In genomic region chr12:48157016-48157888, GRCh38 we compare ENCODE assay signal across 8 cellular contexts. TPM values are rescaled to one million over a fixed set of nuclear protein-coding genes. Genes with fewer than 3 reads are reported as not detected.
DNase-seq lines count a peak whose midpoint lies in the region; ATAC-seq, FAIRE-seq and TF ChIP-seq lines count a peak whose summit lies in the region.

Gene ASB8, minus strand, starts transcription at chr12:48157515. Its CDS starts 4,019 bp downstream, at chr12:48153496.

- peak within 1 kb of the TSS; percentile 99 for H3K4me3 ChIP-seq in fibroblast of pulmonary artery (replicated peaks; ENCODE audit: low read depth, low read length)

- H2BK20ac ChIP-seq in H9 (ENCODE audit: low read depth, low read length, poor library complexity, severe bottlenecking) = no peak within 1 kb of the TSS

- FAIRE-seq in G401.6 (lab: Jason Lieb, UNC) = peak; percentile 97

- no peaks in the 10 kb centered on the region for H3K79me2 ChIP-seq in H9 (ENCODE audit: insufficient read depth, low read length)

- H3K4ac ChIP-seq in H9 (ENCODE audit: low read depth, low read length) = no peak within 1 kb of the TSS

- H4K91ac ChIP-seq in H9 (ENCODE audit: insufficient read length, low read depth, low read length) = no peak within 1 kb of the TSS

- no CpG with 5 or more reads among the region's 56 CpGs for WGBS in H9 (ENCODE audit: extremely low coverage, insufficient read length, low lambda C conversion rate)

- TF ChIP-seq CTCF in H9 (conservative IDR thresholded peaks at IDR 0.05) = peak; percentile 50
- TF ChIP-seq CTCF in fibroblast of pulmonary artery (IDR thresholded peaks at IDR 0.05; ENCODE audit: low read length, missing control alignments) = peak; percentile 47

- H3K9ac ChIP-seq in H9 (ENCODE audit: extremely low read depth, insufficient read length, low read length) = peak within 1 kb of the TSS; percentile 54

- no peaks in the 10 kb centered on the region for H3K9me3 Mint-ChIP-seq in H9
- H3K9me3 Mint-ChIP-seq in natural killer cell treated with Interleukin-12 subunit alpha and Interleukin-12 subunit beta and Interleukin-15 and Interleukin-18, amount 100 ng/mL, for 72 hours = no peaks in the 10 kb centered on the region

- H3K9me3 ChIP-seq in H9 (ENCODE audit: control insufficient read depth, low read depth, low read length) = no peaks in the 10 kb centered on the region

- H4K8ac ChIP-seq in H9 (replicated peaks; ENCODE audit: insufficient read length, low read depth, low read length) = no peak within 1 kb of the TSS

- peak; percentile 96 to 97 for ATAC-seq in natural killer cell treated with Interleukin-12 subunit alpha and Interleukin-12 subunit beta and Interleukin-15 and Interleukin-18, amount 100 ng/mL, for 72 hours
- ATAC-seq in stimulated activated naive CD8-positive, alpha-beta T cell treated with anti-CD3 and anti-CD28 coated beads, Interleukin-15, Interleukin-2, amounts not matched to agents 100 U/mL and 50 U/mL, for 24 hours = peak; percentile 94

- peak within 1 kb of the TSS; percentile 79 to 91 (median 87); a peak in 6 of 7 replicates for H3K27ac Mint-ChIP-seq in H9
- H3K27ac Mint-ChIP-seq in natural killer cell treated with Interleukin-12 subunit alpha and Interleukin-12 subunit beta and Interleukin-15 and Interleukin-18, amount 100 ng/mL, for 72 hours = peak within 1 kb of the TSS; percentile 86 to 97

- H3K23ac ChIP-seq in H9 (ENCODE audit: insufficient read length, low read depth, low read length) = no peak within 1 kb of the TSS

- H4K5ac ChIP-seq in H9 (ENCODE audit: insufficient read length, low read depth, low read length) = no peak within 1 kb of the TSS

- H3K56ac ChIP-seq in H9 (ENCODE audit: insufficient read length, low read depth, low read length) = no peak within 1 kb of the TSS

- H2BK15ac ChIP-seq in H9 (ENCODE audit: low read depth, low read length) = no peak within 1 kb of the TSS

- peaks cover 8% of the 10 kb centered on the region for H3K27me3 Mint-ChIP-seq in H9 (ENCODE audit: low read depth)
- peaks cover 0 to 4% of the 10 kb centered on the region in 2 donors for H3K27me3 Mint-ChIP-seq in natural killer cell treated with Interleukin-12 subunit alpha and Interleukin-12 subunit beta and Interleukin-15 and Interleukin-18, amount 100 ng/mL, for 72 hours

- peak within 1 kb of the TSS; percentile 84 for H3K4me2 ChIP-seq in H9 (ENCODE audit: insufficient read depth, insufficient read length, low read length)

- H3K4me3 Mint-ChIP-seq in H9 = peak within 1 kb of the TSS; percentile 93 to 94
- peak within 1 kb of the TSS; percentile 92 for H3K4me3 Mint-ChIP-seq in natural killer cell treated with Interleukin-12 subunit alpha and Interleukin-12 subunit beta and Interleukin-15 and Interleukin-18, amount 100 ng/mL, for 72 hours

- no peak within 1 kb of the TSS for H2BK5ac ChIP-seq in H9 (ENCODE audit: insufficient read length, low read length)

- H3K14ac ChIP-seq in H9 (ENCODE audit: insufficient read depth, low read length) = no peak within 1 kb of the TSS

- H3K23me2 ChIP-seq in H9 (ENCODE audit: insufficient read length, low read depth, low read length, poor library complexity, severe bottlenecking) = no peaks in the 10 kb centered on the region

- H2AFZ ChIP-seq in H9 (ENCODE audit: low read length) = peak within 1 kb of the TSS; percentile 66

- H2AK5ac ChIP-seq in H9 (ENCODE audit: insufficient read length, low read length) = no peak within 1 kb of the TSS

- no peaks in the 10 kb centered on the region for H4K20me1 ChIP-seq in H9 (ENCODE audit: control insufficient read depth, insufficient read depth, insufficient read length)

- no peak within 1 kb of the TSS for H2BK120ac ChIP-seq in H9 (ENCODE audit: low read depth, low read length, poor library complexity, severe bottlenecking)

- no peak within 1 kb of the TSS for H3K27ac ChIP-seq in H9 (ENCODE audit: insufficient read length, low read depth, low read length)

- DNase-seq in H9 = peak; percentile 100
- DNase-seq in M059J (ENCODE audit: low read depth) = peak; percentile 97
- DNase-seq in SHP77 (lab: John Stamatoyannopoulos, UW) = peak; percentile 97 to 98
- DNase-seq in activated effector memory CD4-positive, alpha-beta T cell treated with Interleukin-2 at 50 U/mL for 16 hours = peak; percentile 99
- DNase-seq in fibroblast of pulmonary artery (ENCODE audit: low read depth) = peak; percentile 99
- DNase-seq in natural killer cell treated with Interleukin-12 subunit alpha and Interleukin-12 subunit beta and Interleukin-15 and Interleukin-18, amount 100 ng/mL, for 72 hours (ENCODE audit: low spot score) = peak; percentile 99
- DNase-seq in stimulated activated naive CD8-positive, alpha-beta T cell treated with anti-CD3 and anti-CD28 coated beads, Interleukin-15, Interleukin-2, amounts not matched to agents 100 U/mL and 50 U/mL, for 24 hours = peak; percentile 99

- no peak within 1 kb of the TSS for H3K18ac ChIP-seq in H9 (ENCODE audit: insufficient read length, low read depth, low read length)

- H2BK12ac ChIP-seq in H9 (ENCODE audit: insufficient read length, low read depth, low read length) = no peak within 1 kb of the TSS

- peaks cover 10 to 15% of the 10 kb centered on the region in 2 experiments for H3K4me1 Mint-ChIP-seq in H9
- H3K4me1 Mint-ChIP-seq in natural killer cell treated with Interleukin-12 subunit alpha and Interleukin-12 subunit beta and Interleukin-15 and Interleukin-18, amount 100 ng/mL, for 72 hours (ENCODE audit: low read depth in 2 of 2) = peaks cover 20 to 34% of the 10 kb centered on the region in 2 donors

- no peaks in the 10 kb centered on the region for H3K36me3 Mint-ChIP-seq in H9 (ENCODE audit: insufficient read depth in 1 of 3, low read depth in 3 of 3)
- H3K36me3 Mint-ChIP-seq in natural killer cell treated with Interleukin-12 subunit alpha and Interleukin-12 subunit beta and Interleukin-15 and Interleukin-18, amount 100 ng/mL, for 72 hours = no peaks in the 10 kb centered on the region

- H3K4me1 ChIP-seq in H9 (ENCODE audit: insufficient read depth, low read length) = no peaks in the 10 kb centered on the region; the same call in 1 of the 2 replicates

- H3K27me3 ChIP-seq in H9 (ENCODE audit: insufficient read depth, low read length) = no peaks in the 10 kb centered on the region

- no peaks in the 10 kb centered on the region for H3K79me1 ChIP-seq in H9 (ENCODE audit: insufficient read depth, low read depth, low read length, poor library complexity, severe bottlenecking)

- H3T11ph ChIP-seq in H9 (ENCODE audit: low read length) = no peak within 1 kb of the TSS

RNA-seq across cellular contexts. Expression of gene ASB8, which starts in this region (rescaled TPM):
- 8.9 and 10.9 TPM in 2 replicates for total RNA-seq in H9 (2021)
- total RNA-seq in M059J (2014; rRNA removed; shearing (Covaris generic)) = 23.9 and 43.6 TPM in 2 replicates
- 10 to 100 TPM; 35.9 to 48.1 TPM for total RNA-seq in natural killer cell treated with Interleukin-12 subunit alpha and Interleukin-12 subunit beta and Interleukin-15 and Interleukin-18, amount 100 ng/mL, for 72 hours
